ENCODE assay signal across 10 cellular contexts in the genomic region with DNA sequence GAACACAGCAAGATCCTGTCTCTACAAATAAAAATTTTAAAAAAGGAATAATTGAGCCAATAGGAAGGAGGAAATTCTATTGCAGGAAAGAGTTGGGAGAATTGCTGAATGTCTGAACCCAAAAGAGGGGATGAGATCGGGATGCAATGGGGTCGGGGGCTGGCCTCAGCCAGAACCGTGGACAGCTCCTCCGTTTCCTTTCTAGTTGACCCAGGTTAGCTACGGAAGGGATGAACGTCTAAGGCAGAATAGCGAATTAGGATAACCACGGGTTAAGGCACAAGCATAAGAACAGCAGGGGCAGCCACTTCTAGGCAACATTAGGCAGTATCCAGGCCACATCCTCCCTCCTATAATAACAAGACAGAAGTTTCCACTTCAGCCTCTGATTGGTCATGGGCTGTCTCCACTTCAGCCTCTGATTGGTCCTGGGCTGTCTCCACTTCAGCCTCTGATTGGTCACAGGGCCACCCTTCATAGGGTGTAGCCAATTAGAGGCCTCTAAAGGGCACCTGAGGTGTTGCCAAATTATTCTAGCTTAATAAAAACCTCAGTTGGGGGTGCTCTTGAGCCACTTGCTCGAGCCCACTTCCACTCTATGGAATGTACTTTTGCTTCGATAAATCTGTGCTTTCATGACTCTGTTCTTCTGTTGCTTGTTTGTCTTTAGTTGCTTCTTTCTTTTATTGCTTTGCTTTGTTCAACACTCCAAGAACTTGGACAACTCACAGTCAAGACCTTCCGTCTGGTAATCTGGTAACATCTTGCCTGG. TPM values are rescaled to one million over a fixed set of nuclear protein-coding genes. Genes with fewer than 3 reads are reported as not detected.
DNase-seq lines count a peak whose midpoint lies in the region; ATAC-seq and TF ChIP-seq lines count a peak whose summit lies in the region.
"Had no signal": no experiment of that assay in that cellular context is flagged by ENCODE, and none has a peak within 500 bp of the region (broad histone marks: within the 10 kb centered on the region; RNA-seq: fewer than 3 reads in every experiment).

No MANE protein-coding gene starts in this region.

- peaks cover 2% of the 10 kb centered on the region for H3K36me3 Mint-ChIP-seq in activated naive CD4-positive, alpha-beta T cell treated with anti-CD3 and anti-CD28 coated beads, Interleukin-2, amount 10 ng/mL, durations not matched to agents 7 days and 5 days

- H3F3A ChIP-seq in GM23248 (ENCODE audit: insufficient read depth): no peaks in the 10 kb centered on the region

- H3K27ac ChIP-seq in liver (ENCODE audit: low read depth in 1 of 2, low read length in 2 of 2): no peak overlapping the region
- H3K27ac ChIP-seq in GM23248: no peak overlapping the region
- H3K27ac ChIP-seq: sigmoid colon, thoracic aorta had no signal

- no peak overlapping the region for H3K4me3 ChIP-seq in liver (ENCODE audit: low read depth in 1 of 3, low read length in 3 of 3)
- H3K4me3 ChIP-seq in GM23248: no peak overlapping the region
- H3K4me3 ChIP-seq: sigmoid colon, thoracic aorta had no signal

- H3K27me3 ChIP-seq in liver (ENCODE audit: control insufficient read depth in 4 of 4, insufficient read depth in 4 of 4, low read length in 3 of 4) (no peaks in the 10 kb centered on the region), GM23248 (replicated peaks; ENCODE audit: insufficient read depth) (no peaks in the 10 kb centered on the region; the same call in 1 of the 2 replicates)
- H3K27me3 ChIP-seq: sigmoid colon had no signal

- H3K4me3 Mint-ChIP-seq in activated naive CD4-positive, alpha-beta T cell treated with anti-CD3 and anti-CD28 coated beads, Interleukin-2, amount 10 ng/mL, durations not matched to agents 7 days and 5 days: no peak overlapping the region

- peaks cover 6% of the 10 kb centered on the region for H3K9me3 Mint-ChIP-seq in activated naive CD4-positive, alpha-beta T cell treated with anti-CD3 and anti-CD28 coated beads, Interleukin-2, amount 10 ng/mL, durations not matched to agents 7 days and 5 days

- CTCF ChIA-PET in activated naive CD4-positive, alpha-beta T cell treated with anti-CD3 and anti-CD28 coated beads, Interleukin-2, amount 10 ng/mL, durations not matched to agents 7 days and 5 days (lab: Charles Lee): interaction anchor here (0.6 to 2.7 kb wide), 4 partner anchors 11 to 134 kb away, joined by 3 to 11 read pairs (median 3); a partner anchor contains a TSS

- DNase-seq in ELF-1 (ENCODE audit: low read depth, low spot score) (peak; percentile 37), NAMALWA (ENCODE audit: low spot score) (peak; percentile 75), NCI-H1436 treated with DMSO at 0.1 percent for 48 hours (lab: John Stamatoyannopoulos, UW) (no peak), GM23248 (no peak)
- peak; percentile 59 for DNase-seq in activated naive CD4-positive, alpha-beta T cell treated with anti-CD3 and anti-CD28 coated beads, Interleukin-2, amount 10 ng/mL, durations not matched to agents 7 days and 5 days
- DNase-seq: sigmoid colon had no signal

- H3K27me3 Mint-ChIP-seq in activated naive CD4-positive, alpha-beta T cell treated with anti-CD3 and anti-CD28 coated beads, Interleukin-2, amount 10 ng/mL, durations not matched to agents 7 days and 5 days: peaks cover 23% of the 10 kb centered on the region

- H3K4me2 ChIP-seq in GM23248 (ENCODE audit: unreplicated experiment): no peak overlapping the region

- no peaks in the 10 kb centered on the region for H3K79me2 ChIP-seq in GM23248 (ENCODE audit: insufficient read depth)

- H3K9me3 ChIP-seq in liver (ENCODE audit: control insufficient read depth in 4 of 4, low read length in 3 of 4) (peaks cover 0 to 5% (median 0%) of the 10 kb centered on the region in 4 donors), GM23248 (ENCODE audit: low read depth) (no peaks in the 10 kb centered on the region)
- H3K9me3 ChIP-seq: thoracic aorta had no signal

- H3K9ac ChIP-seq in liver (ENCODE audit: low read depth in 1 of 2, low read length in 2 of 2): no peak overlapping the region
- H3K9ac ChIP-seq in GM23248: no peak overlapping the region

- no peak for ATAC-seq in HG02885 (IDR thresholded peaks at IDR 0.05; ENCODE audit: poor library complexity, unreplicated experiment)
- ATAC-seq in HG02610 (IDR thresholded peaks at IDR 0.05; ENCODE audit: unreplicated experiment): no peak

- H3K4me1 Mint-ChIP-seq in activated naive CD4-positive, alpha-beta T cell treated with anti-CD3 and anti-CD28 coated beads, Interleukin-2, amount 10 ng/mL, durations not matched to agents 7 days and 5 days: peaks cover 7% of the 10 kb centered on the region

- no peak for TF ChIP-seq CTCF in liver (IDR thresholded peaks at IDR 0.05; ENCODE audit: low read depth, low read length, missing input control)

- no peaks in the 10 kb centered on the region for H3K9me2 ChIP-seq in GM23248 (ENCODE audit: insufficient read depth)

- in situ Hi-C loops in GM23248 (cut with MboI): no loop called here

- H4K20me1 ChIP-seq in GM23248 (ENCODE audit: insufficient read depth): no peaks in the 10 kb centered on the region

- peak; percentile 10 to 17 for TF ChIP-seq RAD21 in liver (IDR thresholded peaks at IDR 0.05)

- H2AFZ ChIP-seq in GM23248: no peak overlapping the region

- WGBS in liver: 46% methylated on average over 11 of the region's 11 CpGs
- 31 to 33% methylated on average over 11 of the region's 11 CpGs for WGBS in GM23248 (ENCODE audit: low coverage in 1 of 2, low lambda C conversion rate in 2 of 2, missing lambda C conversion rate in 2 of 2), 2 experiments

- H3K4me1 ChIP-seq in liver (ENCODE audit: control insufficient read depth in 4 of 4, insufficient read depth in 4 of 4, low read length in 3 of 4) (peaks cover 0 to under 1% (median 0%) of the 10 kb centered on the region in 4 donors), GM23248 (ENCODE audit: insufficient read depth) (no peaks in the 10 kb centered on the region)
- H3K4me1 ChIP-seq: sigmoid colon had no signal

- no peak overlapping the region for H3K27ac Mint-ChIP-seq in activated naive CD4-positive, alpha-beta T cell treated with anti-CD3 and anti-CD28 coated beads, Interleukin-2, amount 10 ng/mL, durations not matched to agents 7 days and 5 days

- H3K36me3 ChIP-seq in liver (ENCODE audit: control insufficient read depth in 4 of 4, insufficient read depth in 3 of 4, low read depth in 1 of 4, low read length in 3 of 4): no peaks in the 10 kb centered on the region
- H3K36me3 ChIP-seq in GM23248 (ENCODE audit: low read depth): no peaks in the 10 kb centered on the region
- H3K36me3 ChIP-seq: sigmoid colon, thoracic aorta had no signal

TF ChIP-seq in liver, 16 proteins besides CTCF, POLR2A, EP300 and RAD21:
- TF ChIP-seq FOXA1 (IDR thresholded peaks at IDR 0.05) (no peak), RXRA (IDR thresholded peaks at IDR 0.05) (no peak), HNF4A (conservative IDR thresholded peaks at IDR 0.05) (no peak), SP1 (IDR thresholded peaks at IDR 0.05) (peak; percentile 56), YY1 (IDR thresholded peaks at IDR 0.05) (no peak), HNF4G (IDR thresholded peaks at IDR 0.05) (no peak), NR2F2 (IDR thresholded peaks at IDR 0.05) (no peak), JUND (IDR thresholded peaks at IDR 0.05) (no peak)
- TF ChIP-seq, protein P1, sequence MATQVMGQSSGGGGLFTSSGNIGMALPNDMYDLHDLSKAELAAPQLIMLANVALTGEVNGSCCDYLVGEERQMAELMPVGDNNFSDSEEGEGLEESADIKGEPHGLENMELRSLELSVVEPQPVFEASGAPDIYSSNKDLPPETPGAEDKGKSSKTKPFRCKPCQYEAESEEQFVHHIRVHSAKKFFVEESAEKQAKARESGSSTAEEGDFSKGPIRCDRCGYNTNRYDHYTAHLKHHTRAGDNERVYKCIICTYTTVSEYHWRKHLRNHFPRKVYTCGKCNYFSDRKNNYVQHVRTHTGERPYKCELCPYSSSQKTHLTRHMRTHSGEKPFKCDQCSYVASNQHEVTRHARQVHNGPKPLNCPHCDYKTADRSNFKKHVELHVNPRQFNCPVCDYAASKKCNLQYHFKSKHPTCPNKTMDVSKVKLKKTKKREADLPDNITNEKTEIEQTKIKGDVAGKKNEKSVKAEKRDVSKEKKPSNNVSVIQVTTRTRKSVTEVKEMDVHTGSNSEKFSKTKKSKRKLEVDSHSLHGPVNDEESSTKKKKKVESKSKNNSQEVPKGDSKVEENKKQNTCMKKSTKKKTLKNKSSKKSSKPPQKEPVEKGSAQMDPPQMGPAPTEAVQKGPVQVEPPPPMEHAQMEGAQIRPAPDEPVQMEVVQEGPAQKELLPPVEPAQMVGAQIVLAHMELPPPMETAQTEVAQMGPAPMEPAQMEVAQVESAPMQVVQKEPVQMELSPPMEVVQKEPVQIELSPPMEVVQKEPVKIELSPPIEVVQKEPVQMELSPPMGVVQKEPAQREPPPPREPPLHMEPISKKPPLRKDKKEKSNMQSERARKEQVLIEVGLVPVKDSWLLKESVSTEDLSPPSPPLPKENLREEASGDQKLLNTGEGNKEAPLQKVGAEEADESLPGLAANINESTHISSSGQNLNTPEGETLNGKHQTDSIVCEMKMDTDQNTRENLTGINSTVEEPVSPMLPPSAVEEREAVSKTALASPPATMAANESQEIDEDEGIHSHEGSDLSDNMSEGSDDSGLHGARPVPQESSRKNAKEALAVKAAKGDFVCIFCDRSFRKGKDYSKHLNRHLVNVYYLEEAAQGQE (IDR thresholded peaks at IDR 0.05): peak; percentile 91
- TF ChIP-seq, protein P2, sequence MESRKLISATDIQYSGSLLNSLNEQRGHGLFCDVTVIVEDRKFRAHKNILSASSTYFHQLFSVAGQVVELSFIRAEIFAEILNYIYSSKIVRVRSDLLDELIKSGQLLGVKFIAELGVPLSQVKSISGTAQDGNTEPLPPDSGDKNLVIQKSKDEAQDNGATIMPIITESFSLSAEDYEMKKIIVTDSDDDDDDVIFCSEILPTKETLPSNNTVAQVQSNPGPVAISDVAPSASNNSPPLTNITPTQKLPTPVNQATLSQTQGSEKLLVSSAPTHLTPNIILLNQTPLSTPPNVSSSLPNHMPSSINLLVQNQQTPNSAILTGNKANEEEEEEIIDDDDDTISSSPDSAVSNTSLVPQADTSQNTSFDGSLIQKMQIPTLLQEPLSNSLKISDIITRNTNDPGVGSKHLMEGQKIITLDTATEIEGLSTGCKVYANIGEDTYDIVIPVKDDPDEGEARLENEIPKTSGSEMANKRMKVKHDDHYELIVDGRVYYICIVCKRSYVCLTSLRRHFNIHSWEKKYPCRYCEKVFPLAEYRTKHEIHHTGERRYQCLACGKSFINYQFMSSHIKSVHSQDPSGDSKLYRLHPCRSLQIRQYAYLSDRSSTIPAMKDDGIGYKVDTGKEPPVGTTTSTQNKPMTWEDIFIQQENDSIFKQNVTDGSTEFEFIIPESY (IDR thresholded peaks at IDR 0.05): no peak
TF ChIP-seq in liver: peak in this region for 2.

RNA-seq across cellular contexts. Expression of a gene that starts 24.9 kb away (rescaled TPM):
- total RNA-seq in liver: 10 to 100 TPM; 40.8 to 59.9 TPM
- polyA plus RNA-seq in liver (10 to 100 TPM; 19.8 to 46.0 TPM), GM23248 (2016; fragmentation: Nextera tagmentation; extraction: Ambion mirVana) (1,408 and 1,423 TPM in 2 replicates)
- 1,413 and 1,469 TPM in 2 replicates for total RNA-seq in GM23248 (2014; rRNA removed; shearing (Covaris generic))

Comparison
In these comparisons a context has a peak if more than half of its experiments do, and no peak if none do; other contexts are left out.
1. DNase-seq: peak in ELF-1 (single experiment), NAMALWA (single experiment) and activated naive CD4-positive, alpha-beta T cell treated with anti-CD3 and anti-CD28 coated beads, Interleukin-2, amount 10 ng/mL, durations not matched to agents 7 days and 5 days (single experiment); none in NCI-H1436 treated with DMSO at 0.1 percent for 48 hours (single experiment) and GM23248 (single experiment).
2. RNA of a gene that starts 24.9 kb away (total RNA-seq): 1,413 to 1,469 TPM in GM23248; 40.8 to 59.9 TPM in liver; every median in the first group is over 10 times any median in the second.